In the genomic region with DNA sequence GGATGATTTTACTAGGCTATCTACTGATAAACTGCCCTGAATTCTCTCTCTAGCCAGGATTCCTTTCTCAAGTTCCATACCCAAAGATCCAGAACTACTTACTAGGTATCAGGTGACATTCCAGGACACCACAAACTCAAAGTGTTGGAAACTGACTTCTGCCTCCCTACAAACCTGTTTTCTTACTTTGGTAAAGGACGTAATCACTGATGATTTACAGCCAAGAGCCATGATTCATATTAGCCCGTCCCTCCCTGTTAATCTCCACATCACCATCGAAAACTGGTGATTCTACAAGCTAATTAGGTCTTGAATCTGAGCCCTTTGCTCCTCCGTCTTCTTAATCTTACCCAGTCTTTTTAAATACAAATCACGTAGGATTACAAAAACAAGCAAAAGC, we compare ENCODE assay signal across 1 cellular context.
TF ChIP-seq lines count a peak whose summit lies in the region.

No MANE protein-coding gene starts in this region.

TF ChIP-seq in IMR-90, 13 proteins besides CTCF, POLR2A, EP300 and RAD21 (continued from another document):
- TF ChIP-seq RCOR1 (IDR thresholded peaks at IDR 0.05; ENCODE audit: insufficient replicate concordance, low read length) = no peak
- TF ChIP-seq MAZ (IDR thresholded peaks at IDR 0.05; ENCODE audit: borderline replicate concordance, low read depth, low read length) = no peak
- no peak for TF ChIP-seq FOS (IDR thresholded peaks at IDR 0.05; ENCODE audit: low read depth, low read length)
- no peak for TF ChIP-seq BHLHE40 (IDR thresholded peaks at IDR 0.05; ENCODE audit: low read depth, low read length)
- TF ChIP-seq, protein P1, sequence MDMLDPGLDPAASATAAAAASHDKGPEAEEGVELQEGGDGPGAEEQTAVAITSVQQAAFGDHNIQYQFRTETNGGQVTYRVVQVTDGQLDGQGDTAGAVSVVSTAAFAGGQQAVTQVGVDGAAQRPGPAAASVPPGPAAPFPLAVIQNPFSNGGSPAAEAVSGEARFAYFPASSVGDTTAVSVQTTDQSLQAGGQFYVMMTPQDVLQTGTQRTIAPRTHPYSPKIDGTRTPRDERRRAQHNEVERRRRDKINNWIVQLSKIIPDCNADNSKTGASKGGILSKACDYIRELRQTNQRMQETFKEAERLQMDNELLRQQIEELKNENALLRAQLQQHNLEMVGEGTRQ (IDR thresholded peaks at IDR 0.05; ENCODE audit: low read depth, low read length) = no peak
- no peak for TF ChIP-seq MAFK (IDR thresholded peaks at IDR 0.05; ENCODE audit: low read depth, low read length)
TF ChIP-seq in IMR-90: peak in this region for 0.
